29 cellular contexts compared by ENCODE assay signal in genomic region chr7:82122290-82122689, GRCh38.
"Had no signal": no experiment of that assay in that cellular context is flagged by ENCODE, and none has a peak within 500 bp of the region (broad histone marks: within the 10 kb centered on the region; RNA-seq: fewer than 3 reads in every experiment).

No MANE protein-coding gene starts in this region.

- H3K9me3 Mint-ChIP-seq: activated CD4-positive, alpha-beta memory T cell treated with anti-CD3 and anti-CD28 coated beads, Interleukin-2, amount 10 ng/mL, durations not matched to agents 7 days and 5 days; activated CD4-positive, alpha-beta T cell treated with anti-CD3 and anti-CD28 coated beads, Interleukin-2, amount 10 ng/mL, durations not matched to agents 7 days and 5 days; stimulated activated naive CD8-positive, alpha-beta T cell treated with anti-CD3 and anti-CD28 coated beads, Interleukin-15, Interleukin-2, amounts not matched to agents 100 ng/mL and 50 ng/mL, for 24 hours; T-helper 1 cell treated with Interleukin-12 subunit alpha and Interleukin-12 subunit beta and Interleukin-4 antibody, amounts not matched to agents 30 μg/mL and 1 μg/mL, for 36 hours had no signal

- H3K9me3 ChIP-seq: ovary, prostate gland, thoracic aorta had no signal

- H3K27me3 ChIP-seq: brain microvascular endothelial cell, dorsolateral prefrontal cortex, gastrocnemius medialis, ovary had no signal

- H3K4me1 ChIP-seq: gastrocnemius medialis, prostate gland had no signal

- H3K4me1 Mint-ChIP-seq: activated CD4-positive, alpha-beta memory T cell treated with anti-CD3 and anti-CD28 coated beads, Interleukin-2, amount 10 ng/mL, durations not matched to agents 7 days and 5 days; activated CD4-positive, alpha-beta T cell treated with anti-CD3 and anti-CD28 coated beads, Interleukin-2, amount 10 ng/mL, durations not matched to agents 7 days and 5 days; mesothelial cell of epicardium; naive B cell; nephron progenitor cell; stimulated activated effector memory CD8-positive, alpha-beta T cell treated with anti-CD3 and anti-CD28 coated beads, Interleukin-12 subunit alpha, Interleukin-12 subunit beta, amount 100 ng/mL, for 72 hours had no signal

- H3K27me3 Mint-ChIP-seq: activated CD4-positive, alpha-beta memory T cell treated with anti-CD3 and anti-CD28 coated beads, Interleukin-2, amount 10 ng/mL, durations not matched to agents 7 days and 5 days; activated CD4-positive, alpha-beta T cell treated with anti-CD3 and anti-CD28 coated beads, Interleukin-2, amount 10 ng/mL, durations not matched to agents 7 days and 5 days; activated T-cell treated with anti-CD3 and anti-CD28 coated beads, Interleukin-2, amount 50 U/mL, for 24 hours; naive B cell; stimulated activated naive CD8-positive, alpha-beta T cell treated with anti-CD3 and anti-CD28 coated beads, Interleukin-15, Interleukin-2, amounts not matched to agents 100 ng/mL and 50 ng/mL, for 24 hours had no signal

- H3K4me3 ChIP-seq: coronary artery, dorsolateral prefrontal cortex, gastrocnemius medialis, ovary, prostate gland, skin epidermis, thoracic aorta had no signal

- ATAC-seq: gastrocnemius medialis; sciatic nerve; stimulated activated effector memory CD8-positive, alpha-beta T cell treated with anti-CD3 and anti-CD28 coated beads, Interleukin-12 subunit alpha, Interleukin-12 subunit beta, amount 100 ng/mL, for 72 hours had no signal

- H3K27ac Mint-ChIP-seq: activated CD4-positive, alpha-beta memory T cell treated with anti-CD3 and anti-CD28 coated beads, Interleukin-2, amount 10 ng/mL, durations not matched to agents 7 days and 5 days; activated CD4-positive, alpha-beta T cell treated with anti-CD3 and anti-CD28 coated beads, Interleukin-2, amount 10 ng/mL, durations not matched to agents 7 days and 5 days; activated T-cell treated with anti-CD3 and anti-CD28 coated beads, Interleukin-2, amount 50 U/mL, for 24 hours; mesothelial cell of epicardium; naive B cell; nephron progenitor cell; stimulated activated effector memory CD8-positive, alpha-beta T cell treated with anti-CD3 and anti-CD28 coated beads, Interleukin-12 subunit alpha, Interleukin-12 subunit beta, amount 100 ng/mL, for 72 hours; stimulated activated naive CD8-positive, alpha-beta T cell treated with anti-CD3 and anti-CD28 coated beads, Interleukin-15, Interleukin-2, amounts not matched to agents 100 ng/mL and 50 ng/mL, for 24 hours; T-helper 1 cell treated with Interleukin-12 subunit alpha and Interleukin-12 subunit beta and Interleukin-4 antibody, amounts not matched to agents 30 μg/mL and 1 μg/mL, for 36 hours had no signal

- H3K36me3 Mint-ChIP-seq: naive B cell; stimulated activated effector memory CD8-positive, alpha-beta T cell treated with anti-CD3 and anti-CD28 coated beads, Interleukin-12 subunit alpha, Interleukin-12 subunit beta, amount 100 ng/mL, for 72 hours had no signal

- H3K36me3 ChIP-seq: gastrocnemius medialis, ovary, prostate gland, thoracic aorta had no signal

- H3K27ac ChIP-seq: brain microvascular endothelial cell, coronary artery, gastrocnemius medialis, ovary, prostate gland, skin epidermis, thoracic aorta had no signal

- DNase-seq: activated CD4-positive, alpha-beta memory T cell treated with anti-CD3 and anti-CD28 coated beads, Interleukin-2, amount 10 ng/mL, durations not matched to agents 7 days and 5 days; activated CD4-positive, alpha-beta T cell treated with anti-CD3 and anti-CD28 coated beads for 1 hour; activated CD4-positive, alpha-beta T cell treated with anti-CD3 and anti-CD28 coated beads, Interleukin-2, amount 10 ng/mL, durations not matched to agents 7 days and 5 days; activated CD8-positive, alpha-beta memory T cell treated with anti-CD3 and anti-CD28 coated beads, Interleukin-2, amount 50 U/mL, for 48 hours; activated gamma-delta T cell treated with Interleukin-2 at 50 U/mL for 16 hours; activated naive CD4-positive, alpha-beta T cell treated with anti-CD3 and anti-CD28 coated beads, Interleukin-2, amount 50 U/mL, for 16 hours; activated T-cell treated with anti-CD3 and anti-CD28 coated beads, Interleukin-2, amount 50 U/mL, for 24 hours; brain microvascular endothelial cell; dorsolateral prefrontal cortex; effector memory CD4-positive, alpha-beta T cell; gastrocnemius medialis; glutamatergic neuron; naive B cell; nephron progenitor cell; ovary; retina; stimulated activated CD4-positive, alpha-beta T cell treated with anti-CD3 and anti-CD28 coated beads, Interleukin-12 subunit alpha, Interleukin-12 subunit beta, amount 100 ng/mL, for 4 hours; stimulated activated CD4-positive, alpha-beta T cell treated with anti-CD3 and anti-CD28 coated beads, Interleukin-4, amount 100 ng/mL, for 1 hour; T1000; trophoblast cell had no signal

- H3K4me3 Mint-ChIP-seq: activated CD4-positive, alpha-beta memory T cell treated with anti-CD3 and anti-CD28 coated beads, Interleukin-2, amount 10 ng/mL, durations not matched to agents 7 days and 5 days; activated CD4-positive, alpha-beta T cell treated with anti-CD3 and anti-CD28 coated beads, Interleukin-2, amount 10 ng/mL, durations not matched to agents 7 days and 5 days; activated T-cell treated with anti-CD3 and anti-CD28 coated beads, Interleukin-2, amount 50 U/mL, for 24 hours; mesothelial cell of epicardium; naive B cell; nephron progenitor cell; stimulated activated effector memory CD8-positive, alpha-beta T cell treated with anti-CD3 and anti-CD28 coated beads, Interleukin-12 subunit alpha, Interleukin-12 subunit beta, amount 100 ng/mL, for 72 hours; stimulated activated naive CD8-positive, alpha-beta T cell treated with anti-CD3 and anti-CD28 coated beads, Interleukin-15, Interleukin-2, amounts not matched to agents 100 ng/mL and 50 ng/mL, for 24 hours; T-helper 1 cell treated with Interleukin-12 subunit alpha and Interleukin-12 subunit beta and Interleukin-4 antibody, amounts not matched to agents 30 μg/mL and 1 μg/mL, for 36 hours had no signal
